Comparison of ENCODE assay signal across 1 cellular context in the genomic region with DNA sequence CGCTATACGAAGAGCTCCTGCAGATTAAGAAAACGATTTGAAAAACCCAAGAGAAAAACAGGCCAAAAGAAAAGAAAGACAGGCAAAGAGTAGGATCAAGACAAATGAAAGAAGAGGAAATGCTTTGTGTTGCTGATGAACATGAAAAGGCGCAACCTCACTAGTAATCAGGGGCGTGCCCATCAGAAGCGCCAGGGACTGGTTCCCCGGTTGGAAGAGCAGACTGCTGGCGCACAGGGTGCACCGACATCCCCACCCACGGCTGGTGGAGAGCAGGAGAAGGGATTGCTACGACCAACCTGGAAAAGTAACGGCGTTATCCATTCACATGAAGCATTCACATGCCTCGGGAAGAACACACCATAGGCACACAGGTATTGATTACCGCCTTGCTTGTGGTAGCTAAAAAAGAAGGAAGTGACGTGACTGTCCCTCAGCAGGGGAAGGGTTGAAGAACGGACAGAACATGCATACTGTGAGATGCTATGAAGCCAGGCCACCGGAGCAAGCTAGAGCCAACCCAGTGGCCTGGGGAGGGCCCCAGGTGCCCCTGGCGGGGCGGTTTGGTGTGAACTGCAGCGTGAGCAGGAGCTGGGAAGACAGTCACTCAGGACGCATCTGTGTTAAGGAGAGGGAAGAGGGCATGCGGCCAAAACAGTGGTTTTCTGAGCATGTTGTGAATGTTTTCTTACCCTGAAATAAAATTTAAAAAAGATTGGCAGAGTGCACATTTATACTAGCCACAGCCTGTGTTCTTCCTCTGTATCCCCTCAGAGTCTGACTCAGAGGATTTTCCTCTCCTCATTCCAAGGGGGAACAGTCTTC.
TF ChIP-seq lines count a peak whose summit lies in the region.

No MANE protein-coding gene starts in this region.

TF ChIP-seq in GM12878, 131 proteins besides CTCF, POLR2A, EP300 and RAD21:
- no peak for TF ChIP-seq TARDBP (IDR thresholded peaks at IDR 0.05; ENCODE audit: borderline replicate concordance)
- no peak for TF ChIP-seq IRF5 (IDR thresholded peaks at IDR 0.05; ENCODE audit: borderline replicate concordance)
- no peak for TF ChIP-seq NBN (IDR thresholded peaks at IDR 0.05)
- TF ChIP-seq, protein P1, sequence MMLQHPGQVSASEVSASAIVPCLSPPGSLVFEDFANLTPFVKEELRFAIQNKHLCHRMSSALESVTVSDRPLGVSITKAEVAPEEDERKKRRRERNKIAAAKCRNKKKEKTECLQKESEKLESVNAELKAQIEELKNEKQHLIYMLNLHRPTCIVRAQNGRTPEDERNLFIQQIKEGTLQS (IDR thresholded peaks at IDR 0.05; ENCODE audit: borderline replicate concordance, extremely low read depth, low read depth, low read length) = no peak
- no peak for TF ChIP-seq IKZF1 (conservative IDR thresholded peaks at IDR 0.05)
- TF ChIP-seq PAX5 (IDR thresholded peaks at IDR 0.05; ENCODE audit: borderline replicate concordance, low read depth, low read length) = no peak
